ENCODE assay signal across 8 cellular contexts in genomic region chr6:32974541-32975308, GRCh38. TPM values are rescaled to one million over a fixed set of nuclear protein-coding genes. Genes with fewer than 3 reads are reported as not detected.
DNase-seq lines count a peak whose midpoint lies in the region; ATAC-seq and TF ChIP-seq lines count a peak whose summit lies in the region.

No MANE protein-coding gene starts in this region.

- peak overlapping the region; percentile 98 for H3K4me3 Mint-ChIP-seq in GM23338

- DNase-seq in GM23338 (ENCODE audit: low spot score) (no peak), fibroblast of villous mesenchyme (ENCODE audit: low read depth) (no peak), SHP77 treated with DMSO at 0.1 percent for 48 hours (lab: John Stamatoyannopoulos, UW) (no peak)
- no peak for DNase-seq in activated effector memory CD4-positive, alpha-beta T cell treated with Interleukin-2 at 50 U/mL for 16 hours

- H2AFZ ChIP-seq in GM23338: no peak overlapping the region
- H2AFZ ChIP-seq in SU-DHL-6 (ENCODE audit: low read depth, low read length, severe bottlenecking): no peak overlapping the region

- H3K27ac Mint-ChIP-seq in GM23338: no peak overlapping the region

- H3K27me3 ChIP-seq in GM23338 (ENCODE audit: insufficient read depth) (no peaks in the 10 kb centered on the region), SU-DHL-6 (ENCODE audit: low read length) (no peaks in the 10 kb centered on the region), skeletal muscle satellite cell (ENCODE audit: control insufficient read depth, insufficient read depth, low read length) (no peaks in the 10 kb centered on the region)

- H3K4me3 ChIP-seq in GM23338 (peak overlapping the region; percentile 99), SU-DHL-6 (ENCODE audit: insufficient read depth, low read length, poor library complexity, severe bottlenecking) (peak overlapping the region; percentile 86), fibroblast of villous mesenchyme (ENCODE audit: low read depth, low read length) (peak overlapping the region; percentile 100), skeletal muscle satellite cell (ENCODE audit: low read length) (peak overlapping the region; percentile 89)

- H3K9me2 ChIP-seq in GM23338 (ENCODE audit: insufficient read depth) (no peaks in the 10 kb centered on the region), SU-DHL-6 (replicated peaks; ENCODE audit: insufficient read depth, low read length) (no peaks in the 10 kb centered on the region)

- H3K36me3 ChIP-seq in GM23338 (ENCODE audit: insufficient read depth) (peaks cover 68% of the 10 kb centered on the region), SU-DHL-6 (ENCODE audit: low read length) (peaks cover 77% of the 10 kb centered on the region), skeletal muscle satellite cell (ENCODE audit: insufficient read depth, low read length) (peaks cover 81% of the 10 kb centered on the region)

- no peaks in the 10 kb centered on the region for H3K9me3 ChIP-seq in SU-DHL-6 (ENCODE audit: insufficient read depth, low read length)
- no peaks in the 10 kb centered on the region for H3K9me3 ChIP-seq in skeletal muscle satellite cell (replicated peaks; ENCODE audit: low read length)

- peaks cover 31% of the 10 kb centered on the region; the same call in 1 of the 2 replicates for H3K4me1 ChIP-seq in GM23338 (ENCODE audit: insufficient read depth)
- peaks cover 22% of the 10 kb centered on the region for H3K4me1 ChIP-seq in skeletal muscle satellite cell (ENCODE audit: control insufficient read depth, insufficient read depth, low read length)

- H4K20me1 ChIP-seq in GM23338 (replicated peaks; ENCODE audit: insufficient read depth) (peaks cover 73% of the 10 kb centered on the region), SU-DHL-6 (ENCODE audit: low read depth, low read length) (peaks cover 65% of the 10 kb centered on the region)

- H3K36me3 Mint-ChIP-seq in GM23338 (ENCODE audit: low read depth): peaks cover 96% of the 10 kb centered on the region

- H3F3A ChIP-seq in GM23338 (replicated peaks; ENCODE audit: low read depth): peaks cover 70% of the 10 kb centered on the region
- peaks cover 92% of the 10 kb centered on the region for H3F3A ChIP-seq in SU-DHL-6 (ENCODE audit: insufficient read depth)

- peak overlapping the region; percentile 80 for H3K9ac ChIP-seq in SU-DHL-6 (ENCODE audit: low read length)
- H3K9ac ChIP-seq in skeletal muscle satellite cell (ENCODE audit: low read depth, low read length): peak overlapping the region; percentile 90

- H3K4me1 Mint-ChIP-seq in GM23338: peaks cover 38% of the 10 kb centered on the region

- H3K79me2 ChIP-seq in GM23338 (replicated peaks; ENCODE audit: insufficient read depth): peaks cover 85% of the 10 kb centered on the region
- peaks cover 65% of the 10 kb centered on the region for H3K79me2 ChIP-seq in SU-DHL-6 (ENCODE audit: insufficient read depth, low read length)

- H3K27ac ChIP-seq in GM23338 (ENCODE audit: low read depth) (0 out of 2 replicates have a peak overlapping the region, but pooled peaks have one; percentile 61), SU-DHL-6 (ENCODE audit: low read depth, low read length) (peak overlapping the region; percentile 97; the same call in 1 of the 2 replicates)

- ATAC-seq in GM23338: no peak
- no peak for ATAC-seq in HG02678 (IDR thresholded peaks at IDR 0.05; ENCODE audit: unreplicated experiment)
- no peak for ATAC-seq in HG02970 (IDR thresholded peaks at IDR 0.05; ENCODE audit: low FRiP score, unreplicated experiment)

- peaks cover 12% of the 10 kb centered on the region for H3K9me3 Mint-ChIP-seq in GM23338

- H3K27me3 Mint-ChIP-seq in GM23338 (ENCODE audit: insufficient read depth, low read depth, poor library complexity): peaks cover 67% of the 10 kb centered on the region

- H3K4me2 ChIP-seq in GM23338: peak overlapping the region; percentile 96
- peak overlapping the region; percentile 73 for H3K4me2 ChIP-seq in SU-DHL-6 (ENCODE audit: low read depth, low read length, poor library complexity, severe bottlenecking)
- peak overlapping the region; percentile 90 for H3K4me2 ChIP-seq in skeletal muscle satellite cell (ENCODE audit: low read length)

- no peak for TF ChIP-seq CTCF in GM23338 (conservative IDR thresholded peaks at IDR 0.05; ENCODE audit: low read depth in 2 of 2)
- TF ChIP-seq CTCF in SU-DHL-6 (IDR thresholded peaks at IDR 0.05; ENCODE audit: insufficient read depth, low read length, poor library complexity, severe bottlenecking): no peak
- TF ChIP-seq CTCF in fibroblast of villous mesenchyme (IDR thresholded peaks at IDR 0.05; ENCODE audit: insufficient read depth, low read depth, low read length): no peak

TF ChIP-seq in GM23338, 12 proteins besides CTCF, POLR2A, EP300 and RAD21:
- TF ChIP-seq, protein P1, sequence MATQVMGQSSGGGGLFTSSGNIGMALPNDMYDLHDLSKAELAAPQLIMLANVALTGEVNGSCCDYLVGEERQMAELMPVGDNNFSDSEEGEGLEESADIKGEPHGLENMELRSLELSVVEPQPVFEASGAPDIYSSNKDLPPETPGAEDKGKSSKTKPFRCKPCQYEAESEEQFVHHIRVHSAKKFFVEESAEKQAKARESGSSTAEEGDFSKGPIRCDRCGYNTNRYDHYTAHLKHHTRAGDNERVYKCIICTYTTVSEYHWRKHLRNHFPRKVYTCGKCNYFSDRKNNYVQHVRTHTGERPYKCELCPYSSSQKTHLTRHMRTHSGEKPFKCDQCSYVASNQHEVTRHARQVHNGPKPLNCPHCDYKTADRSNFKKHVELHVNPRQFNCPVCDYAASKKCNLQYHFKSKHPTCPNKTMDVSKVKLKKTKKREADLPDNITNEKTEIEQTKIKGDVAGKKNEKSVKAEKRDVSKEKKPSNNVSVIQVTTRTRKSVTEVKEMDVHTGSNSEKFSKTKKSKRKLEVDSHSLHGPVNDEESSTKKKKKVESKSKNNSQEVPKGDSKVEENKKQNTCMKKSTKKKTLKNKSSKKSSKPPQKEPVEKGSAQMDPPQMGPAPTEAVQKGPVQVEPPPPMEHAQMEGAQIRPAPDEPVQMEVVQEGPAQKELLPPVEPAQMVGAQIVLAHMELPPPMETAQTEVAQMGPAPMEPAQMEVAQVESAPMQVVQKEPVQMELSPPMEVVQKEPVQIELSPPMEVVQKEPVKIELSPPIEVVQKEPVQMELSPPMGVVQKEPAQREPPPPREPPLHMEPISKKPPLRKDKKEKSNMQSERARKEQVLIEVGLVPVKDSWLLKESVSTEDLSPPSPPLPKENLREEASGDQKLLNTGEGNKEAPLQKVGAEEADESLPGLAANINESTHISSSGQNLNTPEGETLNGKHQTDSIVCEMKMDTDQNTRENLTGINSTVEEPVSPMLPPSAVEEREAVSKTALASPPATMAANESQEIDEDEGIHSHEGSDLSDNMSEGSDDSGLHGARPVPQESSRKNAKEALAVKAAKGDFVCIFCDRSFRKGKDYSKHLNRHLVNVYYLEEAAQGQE (IDR thresholded peaks at IDR 0.05; ENCODE audit: unreplicated experiment): no peak
TF ChIP-seq in GM23338: peak in this region for 0.

RNA-seq across cellular contexts. Expression of gene BRD2, which starts 6.3 kb away (rescaled TPM):
- 169 and 182 TPM in 2 replicates for total RNA-seq in GM23338 (2014; rRNA removed; shearing (Covaris generic))
- 81.9 and 84.9 TPM in 2 replicates for polyA plus RNA-seq in GM23338 (2016; fragmentation: Nextera tagmentation; extraction: Ambion mirVana)
- 126 and 146 TPM in 2 replicates for total RNA-seq in fibroblast of villous mesenchyme
- 95.3 and 95.7 TPM in 2 replicates for total RNA-seq in skeletal muscle satellite cell (2012; rRNA removed)

RNA-seq across cellular contexts. Expression of gene HLA-DMA, which starts 21.8 kb away (rescaled TPM):
- 3.5 and 5.2 TPM in 2 replicates for total RNA-seq in GM23338 (2014; rRNA removed; shearing (Covaris generic))
- 6.2 and 8.1 TPM in 2 replicates for polyA plus RNA-seq in GM23338 (2016; fragmentation: Nextera tagmentation; extraction: Ambion mirVana)
- total RNA-seq in fibroblast of villous mesenchyme: 1.9 and 3.5 TPM in 2 replicates
- total RNA-seq in skeletal muscle satellite cell (2012; rRNA removed): 0.66 and 1.0 TPM in 2 replicates

RNA-seq across cellular contexts. Expression of gene HLA-DMB, which starts 33.9 kb away (rescaled TPM):
- 1.3 and 1.6 TPM in 2 replicates for total RNA-seq in GM23338 (2014; rRNA removed; shearing (Covaris generic))
- polyA plus RNA-seq in GM23338 (2016; fragmentation: Nextera tagmentation; extraction: Ambion mirVana): 0.70 and 1.4 TPM in 2 replicates
- total RNA-seq in fibroblast of villous mesenchyme: 1.7 TPM in 1 of 2 replicates, not detected in the other
- total RNA-seq in skeletal muscle satellite cell (2012; rRNA removed): not detected in 2 replicates

RNA-seq across cellular contexts. Expression of gene HLA-DOA, which starts 34.7 kb away (rescaled TPM):
- 30.5 and 34.2 TPM in 2 replicates for total RNA-seq in GM23338 (2014; rRNA removed; shearing (Covaris generic))
- 4.8 TPM in 2 replicates for polyA plus RNA-seq in GM23338 (2016; fragmentation: Nextera tagmentation; extraction: Ambion mirVana)
- not detected in 2 replicates for total RNA-seq in fibroblast of villous mesenchyme
- not detected in 2 replicates for total RNA-seq in skeletal muscle satellite cell (2012; rRNA removed)
